12 cellular contexts compared by ENCODE assay signal in genomic region chr12:51077930-51078329, GRCh38. TPM values are rescaled to one million over a fixed set of nuclear protein-coding genes. Genes with fewer than 3 reads are reported as not detected.
DNase-seq lines count a peak whose midpoint lies in the region; ATAC-seq and TF ChIP-seq lines count a peak whose summit lies in the region.
"Had no signal": no experiment of that assay in that cellular context is flagged by ENCODE, and none has a peak within 500 bp of the region (broad histone marks: within the 10 kb centered on the region; RNA-seq: fewer than 3 reads in every experiment).

No MANE protein-coding gene starts in this region.

- DNase-seq in AG20443 (ENCODE audit: low spot score) = peak; percentile 71
- peak in 29 of 56 donors; percentile 3 to 60 (median 25) for DNase-seq in amygdala (lab: John Stamatoyannopoulos, UW)
- peak; percentile 6 to 21 for DNase-seq in cardiac muscle cell (ENCODE audit: low read depth in 1 of 2, low spot score in 1 of 2)
- no peak for DNase-seq in amniotic stem cell (lab: John Stamatoyannopoulos, UW)
- DNase-seq in MM.1S = no peak
- no peak for DNase-seq in stimulated activated CD4-positive, alpha-beta T cell treated with anti-CD3 and anti-CD28 coated beads, Interleukin-1b, Interleukin-23, amount 100 ng/mL, for 48 hours
- DNase-seq: BE2C, GF-D8, NCI-H1105, NCI-H524 had no signal

- H3K36me3 ChIP-seq in cardiac muscle cell (peaks cover 7% of the 10 kb centered on the region), neural cell (ENCODE audit: insufficient read depth, low read length) (no peaks in the 10 kb centered on the region), MM.1S (replicated peaks; ENCODE audit: insufficient read depth, low read length) (0 out of 2 replicates have a peak, but pooled peaks cover 2% of the 10 kb centered on the region)

- TF ChIP-seq CTCF in cardiac muscle cell (IDR thresholded peaks at IDR 0.05; ENCODE audit: low read depth, low read length) (no peak), neural cell (IDR thresholded peaks at IDR 0.05; ENCODE audit: poor library complexity, severe bottlenecking) (no peak), MM.1S (IDR thresholded peaks at IDR 0.05; ENCODE audit: low read length) (no peak)

- no peak for TF ChIP-seq EP300 in neural cell (conservative IDR thresholded peaks at IDR 0.05; ENCODE audit: poor library complexity, severe bottlenecking)

- H3K27me3 ChIP-seq in cardiac muscle cell (no peaks in the 10 kb centered on the region), neural cell (ENCODE audit: insufficient read depth, low read depth, low read length) (no peaks in the 10 kb centered on the region), MM.1S (replicated peaks; ENCODE audit: insufficient read depth, low read length) (no peaks in the 10 kb centered on the region)
- H3K27me3 ChIP-seq: BE2C had no signal

- ATAC-seq in HG02938 (IDR thresholded peaks at IDR 0.05; ENCODE audit: unreplicated experiment) = no peak

- no peaks in the 10 kb centered on the region for H3K9me3 ChIP-seq in cardiac muscle cell (ENCODE audit: low read depth)
- H3K9me3 ChIP-seq in neural cell (ENCODE audit: low read length) = no peaks in the 10 kb centered on the region
- no peaks in the 10 kb centered on the region for H3K9me3 ChIP-seq in MM.1S (replicated peaks; ENCODE audit: insufficient read depth, low read length)
- H3K9me3 ChIP-seq: BE2C had no signal

- H3K4me2 ChIP-seq in neural cell (ENCODE audit: low read length) (no peak overlapping the region), MM.1S (ENCODE audit: low read depth, low read length) (no peak overlapping the region)

- H3K27ac ChIP-seq in cardiac muscle cell (no peak overlapping the region), neural cell (ENCODE audit: low read length) (no peak overlapping the region), MM.1S (ENCODE audit: low read length) (no peak overlapping the region)

- TF ChIP-seq RAD21 in neural cell (conservative IDR thresholded peaks at IDR 0.05) = no peak

- H2AFZ ChIP-seq in neural cell (ENCODE audit: low read depth, low read length) (no peak overlapping the region), MM.1S (ENCODE audit: low read length) (no peak overlapping the region)

- no peaks in the 10 kb centered on the region for H3F3A ChIP-seq in neural cell (ENCODE audit: insufficient read depth, low read length, poor library complexity, severe bottlenecking)
- no peaks in the 10 kb centered on the region for H3F3A ChIP-seq in MM.1S (ENCODE audit: insufficient read depth, low read length)

- H3K9me2 ChIP-seq in neural cell (ENCODE audit: insufficient read depth, low read length) (no peaks in the 10 kb centered on the region), MM.1S (replicated peaks; ENCODE audit: insufficient read depth, low read length) (no peaks in the 10 kb centered on the region)

- H3K79me2 ChIP-seq in neural cell (replicated peaks; ENCODE audit: insufficient read depth, low read length) (peaks cover 68% of the 10 kb centered on the region), MM.1S (ENCODE audit: low read length) (no peaks in the 10 kb centered on the region)

- no peak overlapping the region for H3K9ac ChIP-seq in neural cell (ENCODE audit: low read length)
- H3K9ac ChIP-seq in MM.1S (ENCODE audit: low read length) = no peak overlapping the region

- no peak overlapping the region for H3K4me3 ChIP-seq in cardiac muscle cell
- H3K4me3 ChIP-seq in neural cell (ENCODE audit: low read length) = peak overlapping the region; percentile 38
- H3K4me3 ChIP-seq in MM.1S (ENCODE audit: low read length) = no peak overlapping the region

- H3K4me1 ChIP-seq in cardiac muscle cell (ENCODE audit: low read depth) (peaks cover 13% of the 10 kb centered on the region), MM.1S (ENCODE audit: low read length) (peaks cover 5% of the 10 kb centered on the region; the same call in 1 of the 2 replicates)

- H4K20me1 ChIP-seq in neural cell (ENCODE audit: insufficient read depth) (peaks cover 45% of the 10 kb centered on the region), MM.1S (ENCODE audit: insufficient read depth, low read length) (no peaks in the 10 kb centered on the region)

TF ChIP-seq in neural cell, 6 proteins besides CTCF, POLR2A, EP300 and RAD21:
- TF ChIP-seq EZH2 (IDR thresholded peaks at IDR 0.05; ENCODE audit: borderline replicate concordance, insufficient read depth, low read length, poor library complexity, severe bottlenecking) = no peak
- TF ChIP-seq POLR2AphosphoS5 (IDR thresholded peaks at IDR 0.05) = no peak
- no peak for TF ChIP-seq SMC3 (conservative IDR thresholded peaks at IDR 0.05; ENCODE audit: poor library complexity)
- TF ChIP-seq MXI1 (conservative IDR thresholded peaks at IDR 0.05; ENCODE audit: poor library complexity, severe bottlenecking) = no peak
- no peak for TF ChIP-seq TAF1 (IDR thresholded peaks at IDR 0.05; ENCODE audit: low read depth)
- TF ChIP-seq, protein P1, sequence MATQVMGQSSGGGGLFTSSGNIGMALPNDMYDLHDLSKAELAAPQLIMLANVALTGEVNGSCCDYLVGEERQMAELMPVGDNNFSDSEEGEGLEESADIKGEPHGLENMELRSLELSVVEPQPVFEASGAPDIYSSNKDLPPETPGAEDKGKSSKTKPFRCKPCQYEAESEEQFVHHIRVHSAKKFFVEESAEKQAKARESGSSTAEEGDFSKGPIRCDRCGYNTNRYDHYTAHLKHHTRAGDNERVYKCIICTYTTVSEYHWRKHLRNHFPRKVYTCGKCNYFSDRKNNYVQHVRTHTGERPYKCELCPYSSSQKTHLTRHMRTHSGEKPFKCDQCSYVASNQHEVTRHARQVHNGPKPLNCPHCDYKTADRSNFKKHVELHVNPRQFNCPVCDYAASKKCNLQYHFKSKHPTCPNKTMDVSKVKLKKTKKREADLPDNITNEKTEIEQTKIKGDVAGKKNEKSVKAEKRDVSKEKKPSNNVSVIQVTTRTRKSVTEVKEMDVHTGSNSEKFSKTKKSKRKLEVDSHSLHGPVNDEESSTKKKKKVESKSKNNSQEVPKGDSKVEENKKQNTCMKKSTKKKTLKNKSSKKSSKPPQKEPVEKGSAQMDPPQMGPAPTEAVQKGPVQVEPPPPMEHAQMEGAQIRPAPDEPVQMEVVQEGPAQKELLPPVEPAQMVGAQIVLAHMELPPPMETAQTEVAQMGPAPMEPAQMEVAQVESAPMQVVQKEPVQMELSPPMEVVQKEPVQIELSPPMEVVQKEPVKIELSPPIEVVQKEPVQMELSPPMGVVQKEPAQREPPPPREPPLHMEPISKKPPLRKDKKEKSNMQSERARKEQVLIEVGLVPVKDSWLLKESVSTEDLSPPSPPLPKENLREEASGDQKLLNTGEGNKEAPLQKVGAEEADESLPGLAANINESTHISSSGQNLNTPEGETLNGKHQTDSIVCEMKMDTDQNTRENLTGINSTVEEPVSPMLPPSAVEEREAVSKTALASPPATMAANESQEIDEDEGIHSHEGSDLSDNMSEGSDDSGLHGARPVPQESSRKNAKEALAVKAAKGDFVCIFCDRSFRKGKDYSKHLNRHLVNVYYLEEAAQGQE (IDR thresholded peaks at IDR 0.05; ENCODE audit: borderline replicate concordance) = no peak
TF ChIP-seq in neural cell: peak in this region for 0.

RNA-seq across cellular contexts. Expression of gene CSRNP2, which starts 5.5 kb away (rescaled TPM):
- 19.0 and 21.1 TPM in 2 replicates for total RNA-seq in cardiac muscle cell
- polyA plus RNA-seq in cardiac muscle cell = 16.9 and 22.5 TPM in 2 replicates
- polyA plus RNA-seq in neural cell = 114 and 123 TPM in 2 replicates
- polyA minus RNA-seq in neural cell = 127 and 135 TPM in 2 replicates

RNA-seq across cellular contexts. Expression of gene LETMD1, which starts 29.8 kb away (rescaled TPM):
- 30.3 and 47.3 TPM in 2 replicates for total RNA-seq in cardiac muscle cell
- polyA plus RNA-seq in cardiac muscle cell (23.5 and 33.5 TPM in 2 replicates), neural cell (97.4 and 101 TPM in 2 replicates)
- polyA minus RNA-seq in neural cell = 52.8 and 61.8 TPM in 2 replicates

RNA-seq across cellular contexts. Expression of gene SLC11A2, which starts 51.7 kb away (rescaled TPM):
- total RNA-seq in cardiac muscle cell = 26.9 and 30.5 TPM in 2 replicates
- polyA plus RNA-seq in cardiac muscle cell (33.3 and 41.3 TPM in 2 replicates), neural cell (62.3 and 69.5 TPM in 2 replicates)
- 56.8 and 58.7 TPM in 2 replicates for polyA minus RNA-seq in neural cell

Comparison
In these comparisons a context has a peak if more than half of its experiments do, and no peak if none do; other contexts are left out.
1. DNase-seq: peak in AG20443 (single experiment), amygdala (29 of 56) and cardiac muscle cell (2 of 2); none in amniotic stem cell (single experiment), MM.1S (single experiment) and stimulated activated CD4-positive, alpha-beta T cell treated with anti-CD3 and anti-CD28 coated beads, Interleukin-1b, Interleukin-23, amount 100 ng/mL, for 48 hours (single experiment).